ENCODE assay signal across 10 cellular contexts in genomic region chr19:44925114-44925891, GRCh38. TPM values are rescaled to one million over a fixed set of nuclear protein-coding genes. Genes with fewer than 3 reads are reported as not detected.
A peak's percentile ranks its signal among the peaks of the same experiment; 100 is the strongest.
DNase-seq lines count a peak whose midpoint lies in the region; ATAC-seq and TF ChIP-seq lines count a peak whose summit lies in the region.
"Had no signal": no experiment of that assay in that cellular context is flagged by ENCODE, and none has a peak within 500 bp of the region (broad histone marks: within the 10 kb centered on the region; RNA-seq: fewer than 3 reads in every experiment).

No MANE protein-coding gene starts in this region.

- intact Hi-C loops in ascending aorta (cut with DNase I) = no loop called here

- H3K4me1 Mint-ChIP-seq in activated T-cell treated with anti-CD3 and anti-CD28 coated beads, Interleukin-2, amount 50 U/mL, for 4 hours (ENCODE audit: low read depth) = peaks cover 4% of the 10 kb centered on the region

- no peak for ATAC-seq in activated T-cell treated with anti-CD3 and anti-CD28 coated beads, Interleukin-2, amount 50 U/mL, for 4 hours
- no peak for ATAC-seq in HG03196 (IDR thresholded peaks at IDR 0.05; ENCODE audit: unreplicated experiment)

- no peaks in the 10 kb centered on the region for H3K9me3 Mint-ChIP-seq in activated T-cell treated with anti-CD3 and anti-CD28 coated beads, Interleukin-2, amount 50 U/mL, for 4 hours
- H3K9me3 Mint-ChIP-seq: type B pancreatic cell had no signal

- no peaks in the 10 kb centered on the region for H3K36me3 Mint-ChIP-seq in activated T-cell treated with anti-CD3 and anti-CD28 coated beads, Interleukin-2, amount 50 U/mL, for 4 hours (ENCODE audit: insufficient read depth)
- H3K36me3 Mint-ChIP-seq: type B pancreatic cell had no signal

- H3K27ac ChIP-seq in ascending aorta = peak overlapping the region in 1 of 2 donors; percentile 32

- DNase-seq in AG20443 (ENCODE audit: low spot score) = peak; percentile 54
- peak; percentile 69 to 83 for DNase-seq in ascending aorta (ENCODE audit: low spot score in 2 of 2)
- DNase-seq in medulla oblongata (ENCODE audit: extremely low spot score) = peak; percentile 93
- no peak for DNase-seq in activated T-cell treated with anti-CD3 and anti-CD28 coated beads, Interleukin-2, amount 50 U/mL, for 4 hours
- no peak for DNase-seq in NCI-H2081 treated with DMSO at 0.1 percent for 48 hours (lab: John Stamatoyannopoulos, UW)
- DNase-seq: COR-L47, NCI-H2171 treated with DMSO at 0.1 percent for 48 hours had no signal

- H3K4me3 Mint-ChIP-seq in activated T-cell treated with anti-CD3 and anti-CD28 coated beads, Interleukin-2, amount 50 U/mL, for 4 hours = no peak overlapping the region
- H3K4me3 Mint-ChIP-seq: type B pancreatic cell had no signal

- no peaks in the 10 kb centered on the region for H3K27me3 ChIP-seq in ascending aorta

- H3K9me3 ChIP-seq in ascending aorta = no peaks in the 10 kb centered on the region

- peaks cover 29% of the 10 kb centered on the region for H3K27me3 Mint-ChIP-seq in activated T-cell treated with anti-CD3 and anti-CD28 coated beads, Interleukin-2, amount 50 U/mL, for 4 hours (ENCODE audit: low read depth)

- no peaks in the 10 kb centered on the region for H3K4me1 ChIP-seq in ascending aorta

- no peak overlapping the region for H3K4me3 ChIP-seq in ascending aorta

- no peak for TF ChIP-seq CTCF in ascending aorta (IDR thresholded peaks at IDR 0.05)

- H3K36me3 ChIP-seq in ascending aorta = no peaks in the 10 kb centered on the region

RNA-seq across cellular contexts. Expression of gene APOC1, which starts 10.9 kb away (rescaled TPM):
- 17.0 TPM for total RNA-seq in ascending aorta
- 1 to 10 TPM; 1.3 to 4.8 (median 4.2) TPM for total RNA-seq in activated T-cell treated with anti-CD3 and anti-CD28 coated beads, Interleukin-2, amount 50 U/mL, for 4 hours

RNA-seq across cellular contexts. Expression of gene APOC4, which starts 16.7 kb away (rescaled TPM):
- total RNA-seq in ascending aorta = not detected
- not detected for total RNA-seq in activated T-cell treated with anti-CD3 and anti-CD28 coated beads, Interleukin-2, amount 50 U/mL, for 4 hours
- total RNA-seq: lung microvascular endothelial cell had no signal

RNA-seq across cellular contexts. Expression of gene APOE, which starts 19.7 kb away (rescaled TPM):
- 436 TPM for total RNA-seq in ascending aorta
- 1 to 10 TPM; 4.3 to 5.0 (median 4.9) TPM for total RNA-seq in activated T-cell treated with anti-CD3 and anti-CD28 coated beads, Interleukin-2, amount 50 U/mL, for 4 hours

RNA-seq across cellular contexts. Expression of gene APOC2, which starts 20.5 kb away (rescaled TPM):
- total RNA-seq in ascending aorta = not detected
- not detected for total RNA-seq in activated T-cell treated with anti-CD3 and anti-CD28 coated beads, Interleukin-2, amount 50 U/mL, for 4 hours
- total RNA-seq: lung microvascular endothelial cell had no signal

RNA-seq across cellular contexts. Expression of gene CLPTM1, which starts 29.9 kb away (rescaled TPM):
- 65.2 TPM for total RNA-seq in ascending aorta
- total RNA-seq in activated T-cell treated with anti-CD3 and anti-CD28 coated beads, Interleukin-2, amount 50 U/mL, for 4 hours = 100 to 1,000 TPM; 103 to 117 (median 112) TPM

Comparison
In these comparisons a context has a peak if more than half of its experiments do, and no peak if none do; other contexts are left out.
1. DNase-seq: peak in AG20443 (single experiment), ascending aorta (2 of 2) and medulla oblongata (single experiment); none in activated T-cell treated with anti-CD3 and anti-CD28 coated beads, Interleukin-2, amount 50 U/mL, for 4 hours (single experiment) and NCI-H2081 treated with DMSO at 0.1 percent for 48 hours (single experiment).
2. RNA of gene APOE, which starts 19.7 kb away (total RNA-seq): 436 TPM in ascending aorta (single experiment); 4.3 to 5.0 TPM in activated T-cell treated with anti-CD3 and anti-CD28 coated beads, Interleukin-2, amount 50 U/mL, for 4 hours; every median in the first group is over 10 times any median in the second.